Comparison of ENCODE assay signal across 19 cellular contexts in genomic region chr10:72173267-72173634, GRCh38. TPM values are rescaled to one million over a fixed set of nuclear protein-coding genes. Genes with fewer than 3 reads are reported as not detected.
A peak's percentile ranks its signal among the peaks of the same experiment; 100 is the strongest.
DNase-seq lines count a peak whose midpoint lies in the region; ATAC-seq, FAIRE-seq and TF ChIP-seq lines count a peak whose summit lies in the region.
"Had no signal": no experiment of that assay in that cellular context is flagged by ENCODE, and none has a peak within 500 bp of the region (broad histone marks: within the 10 kb centered on the region; RNA-seq: fewer than 3 reads in every experiment).

No MANE protein-coding gene starts in this region.

- H3K36me3 Mint-ChIP-seq in effector memory CD8-positive, alpha-beta T cell (ENCODE audit: insufficient read depth) = no peaks in the 10 kb centered on the region

- H3K4me1 ChIP-seq in HepG2 (ENCODE audit: insufficient read depth, low read length) (peaks cover 32% of the 10 kb centered on the region), right lobe of liver (no peaks in the 10 kb centered on the region), Panc1 (ENCODE audit: control insufficient read depth, insufficient read depth, low read length) (peaks cover 93% of the 10 kb centered on the region), right cardiac atrium (ENCODE audit: control insufficient read depth, insufficient read depth, low read length) (peaks cover 7% of the 10 kb centered on the region)

- H3K9me3 Mint-ChIP-seq in effector memory CD8-positive, alpha-beta T cell = no peaks in the 10 kb centered on the region
- H3K9me3 Mint-ChIP-seq: activated T-cell treated with anti-CD3 and anti-CD28 coated beads, Interleukin-2, amount 50 U/mL, for 72 hours; dendritic cell treated with granulocyte-macrophage colony-stimulating factor and Interleukin-4, amounts not matched to agents 40 ng/mL and 50 ng/mL, for 4 days; neural crest cell; stimulated activated naive CD8-positive, alpha-beta T cell treated with anti-CD3 and anti-CD28 coated beads, Interleukin-15, Interleukin-2, amounts not matched to agents 100 ng/mL and 50 ng/mL, for 24 hours; T-helper 1 cell treated with Interleukin-12 subunit alpha and Interleukin-12 subunit beta and Interleukin-4 antibody, amounts not matched to agents 30 μg/mL and 1 μg/mL, for 36 hours had no signal

- H3K27ac ChIP-seq in HepG2 (ENCODE audit: extremely low read length, insufficient read depth, low read length) (no peak overlapping the region), right lobe of liver (no peak overlapping the region), Panc1 (ENCODE audit: low read length) (peak overlapping the region; percentile 100), right cardiac atrium (ENCODE audit: low read length) (peak overlapping the region; percentile 62)

- FAIRE-seq in HepG2 (lab: Jason Lieb, UNC) (peak; percentile 12), frontal cortex (lab: Jason Lieb, UNC) (no peak)
- FAIRE-seq: urothelium cell line had no signal

- no peaks in the 10 kb centered on the region for H3K27me3 Mint-ChIP-seq in effector memory CD8-positive, alpha-beta T cell
- H3K27me3 Mint-ChIP-seq: dendritic cell treated with granulocyte-macrophage colony-stimulating factor and Interleukin-4, amounts not matched to agents 40 ng/mL and 50 ng/mL, for 4 days; stimulated activated naive CD8-positive, alpha-beta T cell treated with anti-CD3 and anti-CD28 coated beads, Interleukin-15, Interleukin-2, amounts not matched to agents 100 ng/mL and 50 ng/mL, for 24 hours had no signal

- no peak overlapping the region for H3K9ac ChIP-seq in HepG2 (ENCODE audit: insufficient read depth, low read depth, low read length)

- no peak for TF ChIP-seq RAD21 in HepG2 (CRISPR knock-in tag; IDR thresholded peaks at IDR 0.05)

- intact Hi-C loops in HepG2 (cut with micrococcal nuclease; ENCODE audit: unreplicated experiment) (loop anchor here (10.0 kb wide), 1 partner anchor 68 kb away; no protein-coding TSS in a partner anchor), right lobe of liver (cut with DNase I) (no loop called here), Panc1 (cut with micrococcal nuclease; ENCODE audit: unreplicated experiment) (loop anchor here (5.0 kb wide), 1 partner anchor 44 kb away; the partner anchor contains the start of genes ANAPC16 and ASCC1), right cardiac atrium (cut with DNase I) (no loop called here)

- CTCF ChIA-PET in HepG2 (lab: Yijun Ruan, JAX; ENCODE audit: low intra/inter-chr PET ratio, low total read pairs) = no interaction called here
- CTCF ChIA-PET in Panc1 (lab: Charles Lee) = interaction anchor here (0.5 kb wide), 1 partner anchor 167 kb away, joined by 3 read pairs; no protein-coding TSS in a partner anchor

- DNase-seq in HepG2 (ENCODE audit: low spot score) (no peak), right lobe of liver (no peak), Panc1 (ENCODE audit: low read depth, low spot score) (no peak), right cardiac atrium (no peak), epidermal melanocyte (ENCODE audit: insufficient read length, low spot score) (no peak), frontal cortex (ENCODE audit: low spot score in 2 of 2) (no peak)
- no peak for DNase-seq in effector memory CD8-positive, alpha-beta T cell
- DNase-seq: activated CD8-positive, alpha-beta T cell treated with anti-CD3 and anti-CD28 coated beads, Interleukin-2, amount 10 ng/mL, durations not matched to agents 7 days and 5 days; activated T-cell treated with anti-CD3 and anti-CD28 coated beads, Interleukin-2, amount 50 U/mL, for 72 hours; erythroblast; NCI-H2171; NCI-H82; RPMI8226 had no signal

- H3K4me3 ChIP-seq in HepG2 (replicated peaks in 1 of 3; ENCODE audit: insufficient read depth in 1 of 3, low read depth in 2 of 3, low read length in 3 of 3) (no peak overlapping the region), right lobe of liver (no peak overlapping the region), Panc1 (ENCODE audit: low read depth in 2 of 2, low read length in 2 of 2) (peak overlapping the region in 1 of 2 experiments; percentile 12; a peak in 1 of 4 replicates), right cardiac atrium (ENCODE audit: low read length) (no peak overlapping the region)

- H3K36me3 ChIP-seq in HepG2 (replicated peaks in 1 of 2; ENCODE audit: control insufficient read depth in 1 of 2, insufficient read depth in 2 of 2, low read length in 2 of 2) (peaks cover 2 to 12% of the 10 kb centered on the region in 2 experiments; a peak in 3 of 5 replicates), right lobe of liver (no peaks in the 10 kb centered on the region), Panc1 (ENCODE audit: control insufficient read depth, insufficient read depth, low read length) (peaks cover 14% of the 10 kb centered on the region; the same call in 1 of the 2 replicates)

- no peaks in the 10 kb centered on the region for H3K27me3 ChIP-seq in HepG2 (ENCODE audit: control insufficient read depth in 1 of 2, insufficient read depth in 2 of 2, low read length in 2 of 2)
- H3K27me3 ChIP-seq in right lobe of liver = no peaks in the 10 kb centered on the region
- H3K27me3 ChIP-seq in Panc1 (ENCODE audit: control insufficient read depth, insufficient read depth, low read length) = no peaks in the 10 kb centered on the region
- H3K27me3 ChIP-seq in right cardiac atrium (ENCODE audit: control insufficient read depth, insufficient read depth) = no peaks in the 10 kb centered on the region

- TF ChIP-seq EP300 in HepG2 (IDR thresholded peaks at IDR 0.05; ENCODE audit: low read depth in 2 of 2, low read length in 2 of 2) (no peak), HepG2 (CRISPR knock-in tag; IDR thresholded peaks at IDR 0.05; ENCODE audit: borderline replicate concordance) (no peak)

- POLR2A ChIA-PET in HepG2 (lab: Yijun Ruan, JAX) (no interaction called here), Panc1 (lab: Charles Lee) (interaction anchor here (1.0 kb wide), 1 partner anchor 41 kb away, joined by 7 read pairs; no protein-coding TSS in a partner anchor)

- no peaks in the 10 kb centered on the region for H4K20me1 ChIP-seq in HepG2 (ENCODE audit: insufficient read depth, low read length)

- no peak for ATAC-seq in HepG2
- no peak for ATAC-seq in right lobe of liver
- ATAC-seq in Panc1 = peak; percentile 55
- ATAC-seq in right cardiac atrium = no peak
- no peak for ATAC-seq in GM18858 (IDR thresholded peaks at IDR 0.05; ENCODE audit: unreplicated experiment)
- ATAC-seq in effector memory CD8-positive, alpha-beta T cell (replicated peaks) = no peak
- ATAC-seq: activated CD8-positive, alpha-beta T cell treated with anti-CD3 and anti-CD28 coated beads, Interleukin-2, amount 10 ng/mL, durations not matched to agents 7 days and 5 days had no signal

- H3K4me3 Mint-ChIP-seq in effector memory CD8-positive, alpha-beta T cell = no peak overlapping the region
- H3K4me3 Mint-ChIP-seq: activated CD8-positive, alpha-beta T cell treated with anti-CD3 and anti-CD28 coated beads, Interleukin-2, amount 10 ng/mL, durations not matched to agents 7 days and 5 days; activated T-cell treated with anti-CD3 and anti-CD28 coated beads, Interleukin-2, amount 50 U/mL, for 72 hours; dendritic cell treated with granulocyte-macrophage colony-stimulating factor and Interleukin-4, amounts not matched to agents 40 ng/mL and 50 ng/mL, for 4 days; neural crest cell; stimulated activated naive CD8-positive, alpha-beta T cell treated with anti-CD3 and anti-CD28 coated beads, Interleukin-15, Interleukin-2, amounts not matched to agents 100 ng/mL and 50 ng/mL, for 24 hours; T-helper 1 cell treated with Interleukin-12 subunit alpha and Interleukin-12 subunit beta and Interleukin-4 antibody, amounts not matched to agents 30 μg/mL and 1 μg/mL, for 36 hours had no signal

- no peak overlapping the region for H3K27ac Mint-ChIP-seq in effector memory CD8-positive, alpha-beta T cell
- H3K27ac Mint-ChIP-seq: activated CD8-positive, alpha-beta T cell treated with anti-CD3 and anti-CD28 coated beads, Interleukin-2, amount 10 ng/mL, durations not matched to agents 7 days and 5 days; activated T-cell treated with anti-CD3 and anti-CD28 coated beads, Interleukin-2, amount 50 U/mL, for 72 hours; dendritic cell treated with granulocyte-macrophage colony-stimulating factor and Interleukin-4, amounts not matched to agents 40 ng/mL and 50 ng/mL, for 4 days; stimulated activated naive CD8-positive, alpha-beta T cell treated with anti-CD3 and anti-CD28 coated beads, Interleukin-15, Interleukin-2, amounts not matched to agents 100 ng/mL and 50 ng/mL, for 24 hours; T-helper 1 cell treated with Interleukin-12 subunit alpha and Interleukin-12 subunit beta and Interleukin-4 antibody, amounts not matched to agents 30 μg/mL and 1 μg/mL, for 36 hours had no signal

- peaks cover 2 to 3% of the 10 kb centered on the region in 2 donors for H3K4me1 Mint-ChIP-seq in effector memory CD8-positive, alpha-beta T cell (ENCODE audit: low read depth in 2 of 2)

- TF ChIP-seq CTCF in HepG2 (CRISPR knock-in tag; IDR thresholded peaks at IDR 0.05) = no peak
- no peak for TF ChIP-seq CTCF in right lobe of liver (IDR thresholded peaks at IDR 0.05)
- no peak for TF ChIP-seq CTCF in Panc1 (IDR thresholded peaks at IDR 0.05)

- no peaks in the 10 kb centered on the region for H3K79me2 ChIP-seq in HepG2 (ENCODE audit: insufficient read depth, low read length)

- no peak overlapping the region for H2AFZ ChIP-seq in HepG2 (ENCODE audit: low read length)

- no peak overlapping the region for H3K4me2 ChIP-seq in HepG2 (ENCODE audit: low read depth, low read length)

- no TSS peak for BruUV-seq in HepG2 (replicated peaks; lab: Mats Ljungman, UMichigan)
- BruUV-seq in Panc1 (replicated peaks; lab: Mats Ljungman, UMichigan) = no TSS peak

- in situ Hi-C loops in HepG2 (cut with HindIII; ENCODE audit: extremely low pct_ligation_motif_present, low pct_unique_long_range_greater_than_20kb) (no loop called here), Panc1 (cut with HindIII; ENCODE audit: low pct_unique_long_range_greater_than_20kb, low sequenced_read_pairs) (no loop called here)

- 98% methylated on average over 3 of the region's 3 CpGs for WGBS in HepG2 (ENCODE audit: low lambda C conversion rate)
- WGBS in right lobe of liver (ENCODE audit: insufficient coverage, low coverage, low lambda C conversion rate, missing lambda C conversion rate) = 90% methylated on average over 3 of the region's 3 CpGs
- 80% methylated on average over 3 of the region's 3 CpGs for WGBS in right cardiac atrium

- H3K9me3 ChIP-seq in HepG2 (ENCODE audit: low read length) = no peaks in the 10 kb centered on the region
- no peaks in the 10 kb centered on the region for H3K9me3 ChIP-seq in right lobe of liver
- H3K9me3 ChIP-seq in Panc1 (ENCODE audit: control insufficient read depth, insufficient read depth, low read depth, low read length) = no peaks in the 10 kb centered on the region
- H3K9me3 ChIP-seq in right cardiac atrium (ENCODE audit: control insufficient read depth, low read length) = no peaks in the 10 kb centered on the region

- TF ChIP-seq POLR2A in HepG2 (IDR thresholded peaks at IDR 0.05; ENCODE audit: insufficient read depth in 1 of 2, low read depth in 2 of 2, low read length in 2 of 2) = no peak
- no peak for TF ChIP-seq POLR2A in right lobe of liver (IDR thresholded peaks at IDR 0.05)

RNA-seq across cellular contexts. Expression of gene ANAPC16, which starts 42.6 kb away (rescaled TPM):
- total RNA-seq in HepG2 (2016; rRNA removed; fragmentation: Illumina TruSeq; extraction: Trizol) = 74.8 and 95.6 TPM in 2 replicates
- 91.2 and 103 TPM in 2 replicates for total RNA-seq in HepG2 (2016; cell fraction: cytosol; rRNA removed; fragmentation: Illumina TruSeq; extraction: Trizol; ENCODE audit: low read depth)
- total RNA-seq in HepG2 (2016; cell fraction: insoluble cytoplasmic fraction; rRNA removed; fragmentation: Illumina TruSeq; extraction: Trizol) = 76.8 and 94.9 TPM in 2 replicates
- 149 and 166 TPM in 2 replicates for total RNA-seq in HepG2 (2016; cell fraction: membrane; rRNA removed; fragmentation: Illumina TruSeq; extraction: Trizol)
- total RNA-seq in HepG2 (2016; cell fraction: nucleus; rRNA removed; fragmentation: Illumina TruSeq; extraction: Trizol) = 25.8 and 31.4 TPM in 2 replicates
- polyA plus RNA-seq in HepG2 (2011; rRNA removed) = 70.4 and 89.4 TPM in 2 replicates
- 49.3 and 62.9 TPM in 2 replicates for polyA plus RNA-seq in HepG2 (2011; cell fraction: cytosol; rRNA removed)
- polyA plus RNA-seq in HepG2 (2011; cell fraction: nucleus; rRNA removed) = 10.9 and 14.2 TPM in 2 replicates
- 59.2 and 62.8 TPM in 2 replicates for polyA plus RNA-seq in HepG2 (2012)
- polyA plus RNA-seq in HepG2 (2016; cell fraction: cytosol; fragmentation: Illumina TruSeq; extraction: Trizol; ENCODE audit: low read depth) = 138 and 184 TPM in 2 replicates
- 106 and 114 TPM in 2 replicates for polyA plus RNA-seq in HepG2 (2016; cell fraction: insoluble cytoplasmic fraction; fragmentation: Illumina TruSeq; extraction: Trizol; ENCODE audit: low read depth)
- 159 and 184 TPM in 2 replicates for polyA plus RNA-seq in HepG2 (2016; cell fraction: membrane; fragmentation: Illumina TruSeq; extraction: Trizol; ENCODE audit: low read depth)
- 52.6 and 58.6 TPM in 2 replicates for polyA plus RNA-seq in HepG2 (2016; cell fraction: nucleus; fragmentation: Illumina TruSeq; extraction: Trizol; ENCODE audit: insufficient read depth, low read depth)
- 27.8 and 41.1 TPM in 2 replicates for polyA minus RNA-seq in HepG2 (2011; rRNA and poly(A)+ RNA removed; ENCODE audit: low replicate concordance)
- polyA minus RNA-seq in HepG2 (2011; cell fraction: cytosol; rRNA and poly(A)+ RNA removed) = 13.3 and 15.2 TPM in 2 replicates
- polyA minus RNA-seq in HepG2 (2011; cell fraction: nucleus; rRNA and poly(A)+ RNA removed) = 9.3 and 13.2 TPM in 2 replicates
- total RNA-seq in right lobe of liver = 10 to 100 TPM; 38.6 to 79.2 (median 51.3) TPM
- total RNA-seq in Panc1 (2021; ENCODE audit: unreplicated experiment) = 110 TPM
- 77.2 TPM for polyA plus RNA-seq in Panc1 (2012; ENCODE audit: insufficient read length)
- 100 to 1,000 TPM; 190 to 236 (median 223) TPM for total RNA-seq in right cardiac atrium
- polyA plus RNA-seq in right cardiac atrium = 287 TPM
- total RNA-seq in frontal cortex = 26.1 TPM

RNA-seq across cellular contexts. Expression of gene ASCC1, which starts 42.8 kb away (rescaled TPM):
- 30.1 and 51.0 TPM in 2 replicates for total RNA-seq in HepG2 (2016; rRNA removed; fragmentation: Illumina TruSeq; extraction: Trizol)
- 5.7 and 7.9 TPM in 2 replicates for total RNA-seq in HepG2 (2016; cell fraction: cytosol; rRNA removed; fragmentation: Illumina TruSeq; extraction: Trizol; ENCODE audit: low read depth)
- total RNA-seq in HepG2 (2016; cell fraction: insoluble cytoplasmic fraction; rRNA removed; fragmentation: Illumina TruSeq; extraction: Trizol) = 31.9 and 52.7 TPM in 2 replicates
- 8.5 and 11.2 TPM in 2 replicates for total RNA-seq in HepG2 (2016; cell fraction: membrane; rRNA removed; fragmentation: Illumina TruSeq; extraction: Trizol)
- total RNA-seq in HepG2 (2016; cell fraction: nucleus; rRNA removed; fragmentation: Illumina TruSeq; extraction: Trizol) = 19.7 and 20.4 TPM in 2 replicates
- 16.6 and 21.6 TPM in 2 replicates for polyA plus RNA-seq in HepG2 (2011; rRNA removed)
- 12.4 and 18.1 TPM in 2 replicates for polyA plus RNA-seq in HepG2 (2011; cell fraction: cytosol; rRNA removed)
- 7.4 and 10.0 TPM in 2 replicates for polyA plus RNA-seq in HepG2 (2011; cell fraction: nucleus; rRNA removed)
- 23.8 and 25.1 TPM in 2 replicates for polyA plus RNA-seq in HepG2 (2012)
- polyA plus RNA-seq in HepG2 (2016; cell fraction: cytosol; fragmentation: Illumina TruSeq; extraction: Trizol; ENCODE audit: low read depth) = 2.5 and 3.4 TPM in 2 replicates
- polyA plus RNA-seq in HepG2 (2016; cell fraction: insoluble cytoplasmic fraction; fragmentation: Illumina TruSeq; extraction: Trizol; ENCODE audit: low read depth) = 47.4 and 47.8 TPM in 2 replicates
- 5.9 and 6.9 TPM in 2 replicates for polyA plus RNA-seq in HepG2 (2016; cell fraction: membrane; fragmentation: Illumina TruSeq; extraction: Trizol; ENCODE audit: low read depth)
- 22.3 and 27.0 TPM in 2 replicates for polyA plus RNA-seq in HepG2 (2016; cell fraction: nucleus; fragmentation: Illumina TruSeq; extraction: Trizol; ENCODE audit: insufficient read depth, low read depth)
- polyA minus RNA-seq in HepG2 (2011; rRNA and poly(A)+ RNA removed; ENCODE audit: low replicate concordance) = 21.8 and 33.7 TPM in 2 replicates
- 16.5 and 21.2 TPM in 2 replicates for polyA minus RNA-seq in HepG2 (2011; cell fraction: cytosol; rRNA and poly(A)+ RNA removed)
- 25.8 and 32.3 TPM in 2 replicates for polyA minus RNA-seq in HepG2 (2011; cell fraction: nucleus; rRNA and poly(A)+ RNA removed)
- total RNA-seq in right lobe of liver = 10 to 100 TPM; 12.0 to 26.5 (median 14.5) TPM
- total RNA-seq in Panc1 (2021; ENCODE audit: unreplicated experiment) = 114 TPM
- 72.9 TPM for polyA plus RNA-seq in Panc1 (2012; ENCODE audit: insufficient read length)
- 10 to 100 TPM; 27.6 to 37.9 (median 32.8) TPM for total RNA-seq in right cardiac atrium
- polyA plus RNA-seq in right cardiac atrium = 26.0 TPM
- 25.7 TPM for total RNA-seq in frontal cortex

Comparison
In these comparisons a context has a peak if more than half of its experiments do, and no peak if none do; other contexts are left out.
1. intact Hi-C loops: an anchor here in HepG2 (10.0 kb wide) and Panc1 (5.0 kb wide); none called in right lobe of liver and right cardiac atrium.
2. H3K27ac ChIP-seq: peak in Panc1 (single experiment) and right cardiac atrium (single experiment); none in HepG2 (single experiment) and right lobe of liver (0 of 3).